In genomic region chr1:144558516-144558915, GRCh38 we compare ENCODE assay signal across 8 cellular contexts. TPM values are rescaled to one million over a fixed set of nuclear protein-coding genes. Genes with fewer than 3 reads are reported as not detected.
DNase-seq lines count a peak whose midpoint lies in the region; ATAC-seq and TF ChIP-seq lines count a peak whose summit lies in the region.
"Not testable (repeated sequence)": the region's sequence is repeated elsewhere in the genome, so short reads cannot be mapped to it uniquely, and the experiment has no call there.
"Had no signal": no experiment of that assay in that cellular context is flagged by ENCODE, and none has a peak within 500 bp of the region (broad histone marks: within the 10 kb centered on the region; RNA-seq: fewer than 3 reads in every experiment).

No MANE protein-coding gene starts in this region.

- not testable (repeated sequence) for H3K36me3 Mint-ChIP-seq in CD8-positive, alpha-beta T cell; T-cell; activated CD4-positive, alpha-beta memory T cell treated with anti-CD3 and anti-CD28 coated beads, Interleukin-2, amount 10 ng/mL, durations not matched to agents 7 days and 5 days (ENCODE audit: low read depth); activated T-helper 2 cell treated with anti-CD3 and anti-CD28 coated beads, Interferon-gamma antibody, Interleukin-2, Interleukin-4, amounts not matched to agents 10 μg/mL and 5 μg/mL and 100 μg/mL, durations not matched to agents 14 hours and 24 hours and 36 hours (ENCODE audit: low read depth); brain; naive B cell; progenitor cell of endocrine pancreas (ENCODE audit: insufficient read depth)

- not testable (repeated sequence) for H3K27ac ChIP-seq in CD8-positive, alpha-beta T cell (ENCODE audit: low read depth, low read length)

- peak overlapping the region; percentile 77 for H3K27ac Mint-ChIP-seq in CD8-positive, alpha-beta T cell
- peak overlapping the region; percentile 88 to 97 for H3K27ac Mint-ChIP-seq in T-cell
- H3K27ac Mint-ChIP-seq in activated CD4-positive, alpha-beta memory T cell treated with anti-CD3 and anti-CD28 coated beads, Interleukin-2, amount 10 ng/mL, durations not matched to agents 7 days and 5 days: peak overlapping the region; percentile 68
- peak overlapping the region; percentile 39 for H3K27ac Mint-ChIP-seq in activated T-helper 2 cell treated with anti-CD3 and anti-CD28 coated beads, Interferon-gamma antibody, Interleukin-2, Interleukin-4, amounts not matched to agents 10 μg/mL and 5 μg/mL and 100 μg/mL, durations not matched to agents 14 hours and 24 hours and 36 hours
- peak overlapping the region in 2 of 5 experiments; percentile 5 to 86 for H3K27ac Mint-ChIP-seq in brain
- H3K27ac Mint-ChIP-seq in naive B cell: peak overlapping the region in 2 of 6 donors; percentile 19 to 55
- not testable (repeated sequence) for H3K27ac Mint-ChIP-seq in progenitor cell of endocrine pancreas

- not testable (repeated sequence) for ATAC-seq in CD8-positive, alpha-beta T cell; T-cell (replicated peaks in 1 of 4); naive B cell (ENCODE audit: low read depth in 2 of 2)

- not testable (repeated sequence) for H3K27me3 Mint-ChIP-seq in CD8-positive, alpha-beta T cell (ENCODE audit: low read depth); T-cell; activated CD4-positive, alpha-beta memory T cell treated with anti-CD3 and anti-CD28 coated beads, Interleukin-2, amount 10 ng/mL, durations not matched to agents 7 days and 5 days; activated T-helper 2 cell treated with anti-CD3 and anti-CD28 coated beads, Interferon-gamma antibody, Interleukin-2, Interleukin-4, amounts not matched to agents 10 μg/mL and 5 μg/mL and 100 μg/mL, durations not matched to agents 14 hours and 24 hours and 36 hours (ENCODE audit: low read depth); brain; naive B cell; progenitor cell of endocrine pancreas

- H3K27me3 ChIP-seq in CD8-positive, alpha-beta T cell (ENCODE audit: insufficient read depth, low read length): not testable (repeated sequence)

- not testable (repeated sequence) for TF ChIP-seq CTCF in CD8-positive, alpha-beta T cell (IDR thresholded peaks at IDR 0.05); brain (conservative IDR thresholded peaks at IDR 0.05); progenitor cell of endocrine pancreas (IDR thresholded peaks at IDR 0.05; ENCODE audit: unreplicated experiment)

- not testable (repeated sequence) for H3K4me1 Mint-ChIP-seq in CD8-positive, alpha-beta T cell (ENCODE audit: low read depth); T-cell; activated T-helper 2 cell treated with anti-CD3 and anti-CD28 coated beads, Interferon-gamma antibody, Interleukin-2, Interleukin-4, amounts not matched to agents 10 μg/mL and 5 μg/mL and 100 μg/mL, durations not matched to agents 14 hours and 24 hours and 36 hours (ENCODE audit: low read depth); naive B cell; progenitor cell of endocrine pancreas (ENCODE audit: low read depth)
- peaks cover 11% of the 10 kb centered on the region for H3K4me1 Mint-ChIP-seq in activated CD4-positive, alpha-beta memory T cell treated with anti-CD3 and anti-CD28 coated beads, Interleukin-2, amount 10 ng/mL, durations not matched to agents 7 days and 5 days
- peaks cover 15% of the 10 kb centered on the region for H3K4me1 Mint-ChIP-seq in brain

- not testable (repeated sequence) for DNase-seq in CD8-positive, alpha-beta T cell; T-cell; activated CD4-positive, alpha-beta memory T cell treated with anti-CD3 and anti-CD28 coated beads, Interleukin-2, amount 10 ng/mL, durations not matched to agents 7 days and 5 days; activated T-helper 2 cell treated with anti-CD3 and anti-CD28 coated beads, Interferon-gamma antibody, Interleukin-2, Interleukin-4, amounts not matched to agents 10 μg/mL and 5 μg/mL and 100 μg/mL, durations not matched to agents 14 hours and 24 hours and 36 hours (ENCODE audit: low spot score); naive B cell; progenitor cell of endocrine pancreas (ENCODE audit: low spot score, unreplicated experiment)

- H3K36me3 ChIP-seq in CD8-positive, alpha-beta T cell (ENCODE audit: insufficient read depth, low read length): not testable (repeated sequence)

- H3K4me1 ChIP-seq in CD8-positive, alpha-beta T cell (ENCODE audit: insufficient read depth, low read length): not testable (repeated sequence)

- intact Hi-C loops in CD8-positive, alpha-beta T cell (cut with DNase I, micrococcal nuclease); activated T-helper 2 cell treated with anti-CD3 and anti-CD28 coated beads, Interferon-gamma antibody, Interleukin-2, Interleukin-4, amounts not matched to agents 10 μg/mL and 5 μg/mL and 100 μg/mL, durations not matched to agents 14 hours and 24 hours and 36 hours (cut with micrococcal nuclease): not testable (repeated sequence)

- not testable (repeated sequence) for H3K9me3 Mint-ChIP-seq in CD8-positive, alpha-beta T cell; T-cell; activated CD4-positive, alpha-beta memory T cell treated with anti-CD3 and anti-CD28 coated beads, Interleukin-2, amount 10 ng/mL, durations not matched to agents 7 days and 5 days; activated T-helper 2 cell treated with anti-CD3 and anti-CD28 coated beads, Interferon-gamma antibody, Interleukin-2, Interleukin-4, amounts not matched to agents 10 μg/mL and 5 μg/mL and 100 μg/mL, durations not matched to agents 14 hours and 24 hours and 36 hours; brain; naive B cell; progenitor cell of endocrine pancreas (ENCODE audit: low read depth)

- POLR2A ChIA-PET in CD8-positive, alpha-beta T cell (lab: Charles Lee); T-cell (lab: Charles Lee); activated CD4-positive, alpha-beta memory T cell treated with anti-CD3 and anti-CD28 coated beads, Interleukin-2, amount 10 ng/mL, durations not matched to agents 7 days and 5 days (lab: Charles Lee): not testable (repeated sequence)

- H3K4me3 ChIP-seq in CD8-positive, alpha-beta T cell (ENCODE audit: low read depth, low read length): not testable (repeated sequence)

- CTCF ChIA-PET in CD8-positive, alpha-beta T cell (lab: Charles Lee); T-cell (lab: Charles Lee); activated CD4-positive, alpha-beta memory T cell treated with anti-CD3 and anti-CD28 coated beads, Interleukin-2, amount 10 ng/mL, durations not matched to agents 7 days and 5 days (lab: Charles Lee): not testable (repeated sequence)

- not testable (repeated sequence) for H3K9me3 ChIP-seq in CD8-positive, alpha-beta T cell (ENCODE audit: low read length)

- peak overlapping the region; percentile 53 for H3K4me3 Mint-ChIP-seq in CD8-positive, alpha-beta T cell
- H3K4me3 Mint-ChIP-seq in T-cell: peak overlapping the region; percentile 29 to 69 (median 39)
- peak overlapping the region; percentile 42 for H3K4me3 Mint-ChIP-seq in activated CD4-positive, alpha-beta memory T cell treated with anti-CD3 and anti-CD28 coated beads, Interleukin-2, amount 10 ng/mL, durations not matched to agents 7 days and 5 days
- H3K4me3 Mint-ChIP-seq in activated T-helper 2 cell treated with anti-CD3 and anti-CD28 coated beads, Interferon-gamma antibody, Interleukin-2, Interleukin-4, amounts not matched to agents 10 μg/mL and 5 μg/mL and 100 μg/mL, durations not matched to agents 14 hours and 24 hours and 36 hours (ENCODE audit: low read depth): peak overlapping the region; percentile 70
- peak overlapping the region; percentile 41 to 62 (median 56) for H3K4me3 Mint-ChIP-seq in brain
- H3K4me3 Mint-ChIP-seq in naive B cell: peak overlapping the region in 7 of 8 donors; percentile 6 to 83 (median 26)
- peak overlapping the region; percentile 57 for H3K4me3 Mint-ChIP-seq in progenitor cell of endocrine pancreas (ENCODE audit: low read depth)

RNA-seq across cellular contexts. Expression of gene PPIAL4F, which starts 34.2 kb away (rescaled TPM):
- total RNA-seq in CD8-positive, alpha-beta T cell: not detected
- total RNA-seq in T-cell: under 1 TPM in 1 of 5 donors, not detected in 4; 0.62 TPM
- total RNA-seq in activated CD4-positive, alpha-beta memory T cell treated with anti-CD3 and anti-CD28 coated beads, Interleukin-2, amount 10 ng/mL, durations not matched to agents 7 days and 5 days: not detected
- total RNA-seq in activated T-helper 2 cell treated with anti-CD3 and anti-CD28 coated beads, Interferon-gamma antibody, Interleukin-2, Interleukin-4, amounts not matched to agents 10 μg/mL and 5 μg/mL and 100 μg/mL, durations not matched to agents 14 hours and 24 hours and 36 hours: not detected in 2 replicates
- not detected for polyA plus RNA-seq in brain (ENCODE audit: insufficient read depth, low read depth, low replicate concordance)
- polyA plus RNA-seq in naive B cell (ENCODE audit: low read depth in 6 of 6): not detected
- not detected in 2 replicates for total RNA-seq in progenitor cell of endocrine pancreas
- total RNA-seq: H1 had no signal
- polyA plus RNA-seq: H1 had no signal
